In genomic region chr2:110101911-110102774, GRCh38 we compare ENCODE assay signal across 10 cellular contexts. TPM values are rescaled to one million over a fixed set of nuclear protein-coding genes. Genes with fewer than 3 reads are reported as not detected.
DNase-seq lines count a peak whose midpoint lies in the region; ATAC-seq, FAIRE-seq and TF ChIP-seq lines count a peak whose summit lies in the region.
"Had no signal": no experiment of that assay in that cellular context is flagged by ENCODE, and none has a peak within 500 bp of the region (broad histone marks: within the 10 kb centered on the region; RNA-seq: fewer than 3 reads in every experiment).

No MANE protein-coding gene starts in this region.

- POLR2A ChIA-PET in AG04450 (lab: Yijun Ruan, JAX), result no interaction called here

- H3K9me3 ChIP-seq in AG04450 (ENCODE audit: control insufficient read depth, insufficient read depth, low read length), result no peaks in the 10 kb centered on the region; the same call in none of the 2 replicates

- peak; percentile 91 for FAIRE-seq in RCC 7860 (lab: Jason Lieb, UNC)

- intact Hi-C loops in sciatic nerve (cut with DNase I), result no loop called here

- ATAC-seq in sciatic nerve (no peak), left lobe of liver (no peak)

- CTCF ChIA-PET in AG04450 (lab: Charles Lee), result interaction anchor here (1.1 kb wide), 1 partner anchor 14 kb away, joined by 3 read pairs; no protein-coding TSS in a partner anchor

- TF ChIP-seq CTCF in AG04450 (IDR thresholded peaks at IDR 0.05; ENCODE audit: low read depth, low read length) (no peak), epithelial cell of esophagus (IDR thresholded peaks at IDR 0.05; ENCODE audit: insufficient read depth, low read depth, low read length, missing control alignments) (no peak), nephron progenitor cell (IDR thresholded peaks at IDR 0.05) (no peak)

- peaks cover 67% of the 10 kb centered on the region for H3K4me1 Mint-ChIP-seq in nephron progenitor cell

- H3K36me3 Mint-ChIP-seq in nephron progenitor cell (ENCODE audit: low read depth), result no peaks in the 10 kb centered on the region
- H3K36me3 Mint-ChIP-seq: T-cell had no signal

- peaks cover 8% of the 10 kb centered on the region for H3K27me3 Mint-ChIP-seq in nephron progenitor cell (ENCODE audit: low read depth, poor library complexity)

- H3K27ac ChIP-seq in AG04450 (ENCODE audit: low read depth, low read length), result peak overlapping the region; percentile 99

- no peaks in the 10 kb centered on the region for H3K27me3 ChIP-seq in AG04450 (ENCODE audit: control insufficient read depth, insufficient read depth, low read length)

- H3K4me3 ChIP-seq in AG04450 (ENCODE audit: low read depth, low read length) (peak overlapping the region; percentile 38), epithelial cell of esophagus (ENCODE audit: low read length) (no peak overlapping the region)

- no peak overlapping the region for H3K4me3 Mint-ChIP-seq in nephron progenitor cell
- H3K4me3 Mint-ChIP-seq: T-cell had no signal

- no peak for DNase-seq in AG04450 (ENCODE audit: low read depth, low spot score)
- peak; percentile 96 for DNase-seq in RCC 7860 (ENCODE audit: low spot score)
- peak; percentile 68 for DNase-seq in epithelial cell of esophagus (ENCODE audit: low read depth)
- DNase-seq in nephron progenitor cell, result no peak
- DNase-seq in sciatic nerve (ENCODE audit: low spot score), result no peak
- DNase-seq in AG20443 (ENCODE audit: low spot score), result no peak
- DNase-seq in HT-29 (ENCODE audit: low spot score), result no peak
- DNase-seq in left lobe of liver (ENCODE audit: low spot score), result no peak
- DNase-seq: retina had no signal

- peaks cover 13% of the 10 kb centered on the region for H3K9me3 Mint-ChIP-seq in nephron progenitor cell

- H3K27ac Mint-ChIP-seq in nephron progenitor cell, result peak overlapping the region; percentile 89
- H3K27ac Mint-ChIP-seq: T-cell had no signal

RNA-seq across cellular contexts. Expression of gene MALL, which starts 13.5 kb away (rescaled TPM):
- polyA plus RNA-seq in AG04450 (2011; rRNA removed), result 0.48 and 0.63 TPM in 2 replicates
- polyA minus RNA-seq in AG04450 (2011; rRNA and poly(A)+ RNA removed), result 0.51 and 1.1 TPM in 2 replicates
- total RNA-seq in sciatic nerve (24.1 TPM), left lobe of liver (1.6 TPM)
- 82.0 and 83.0 TPM in 2 replicates for total RNA-seq in HT-29 (2014; rRNA removed; shearing (Covaris generic))

Comparison
In these comparisons a context has a peak if more than half of its experiments do, and no peak if none do; other contexts are left out.
1. DNase-seq: peak in RCC 7860 (single experiment) and epithelial cell of esophagus (single experiment); none in AG04450 (single experiment), nephron progenitor cell (single experiment), sciatic nerve (single experiment), AG20443 (single experiment), HT-29 (single experiment) and left lobe of liver (single experiment).